In the genomic region with DNA sequence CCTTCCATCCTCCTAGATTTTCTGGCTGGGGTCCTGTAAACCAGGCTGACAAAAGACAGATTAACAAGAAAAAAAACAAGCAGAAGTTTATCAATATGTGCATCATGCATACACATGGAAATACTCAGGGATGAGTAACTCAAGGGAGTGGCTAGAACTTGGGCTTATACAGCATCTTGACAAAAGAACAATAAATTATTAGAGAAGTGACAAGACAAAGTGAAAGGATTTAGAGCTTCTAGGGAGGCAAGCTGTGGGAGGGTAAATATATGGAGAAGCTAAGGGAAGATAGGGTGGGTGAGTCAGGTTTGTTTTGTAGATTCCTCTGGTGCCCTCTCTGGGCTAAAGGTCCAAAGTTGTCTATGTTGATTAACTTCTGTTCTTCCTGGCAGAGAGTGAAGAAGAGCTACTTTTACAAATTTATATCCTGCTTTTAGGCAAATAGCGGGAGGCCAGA, we compare ENCODE assay signal across 1 cellular context.
TF ChIP-seq lines count a peak whose summit lies in the region.

No MANE protein-coding gene starts in this region.

TF ChIP-seq in GM23338, 12 proteins besides CTCF, POLR2A, EP300 and RAD21 (continued from another document):
- TF ChIP-seq NANOG (IDR thresholded peaks at IDR 0.05; ENCODE audit: borderline replicate concordance) = no peak
- TF ChIP-seq EZH2phosphoT487 (IDR thresholded peaks at IDR 0.05; ENCODE audit: unreplicated experiment) = no peak
- no peak for TF ChIP-seq JUNB (IDR thresholded peaks at IDR 0.05; ENCODE audit: unreplicated experiment)
- TF ChIP-seq POLR2AphosphoS5 (IDR thresholded peaks at IDR 0.05; ENCODE audit: low read depth) = no peak
- no peak for TF ChIP-seq ZNF114 (CRISPR knock-in tag; IDR thresholded peaks at IDR 0.05)
- TF ChIP-seq, protein P1, sequence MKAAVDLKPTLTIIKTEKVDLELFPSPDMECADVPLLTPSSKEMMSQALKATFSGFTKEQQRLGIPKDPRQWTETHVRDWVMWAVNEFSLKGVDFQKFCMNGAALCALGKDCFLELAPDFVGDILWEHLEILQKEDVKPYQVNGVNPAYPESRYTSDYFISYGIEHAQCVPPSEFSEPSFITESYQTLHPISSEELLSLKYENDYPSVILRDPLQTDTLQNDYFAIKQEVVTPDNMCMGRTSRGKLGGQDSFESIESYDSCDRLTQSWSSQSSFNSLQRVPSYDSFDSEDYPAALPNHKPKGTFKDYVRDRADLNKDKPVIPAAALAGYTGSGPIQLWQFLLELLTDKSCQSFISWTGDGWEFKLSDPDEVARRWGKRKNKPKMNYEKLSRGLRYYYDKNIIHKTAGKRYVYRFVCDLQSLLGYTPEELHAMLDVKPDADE (IDR thresholded peaks at IDR 0.05) = no peak
- no peak for TF ChIP-seq CREB1 (CRISPR knock-in tag; IDR thresholded peaks at IDR 0.05; ENCODE audit: low read depth)
- no peak for TF ChIP-seq STAT1 (IDR thresholded peaks at IDR 0.05; ENCODE audit: unreplicated experiment)
- TF ChIP-seq, protein P2, sequence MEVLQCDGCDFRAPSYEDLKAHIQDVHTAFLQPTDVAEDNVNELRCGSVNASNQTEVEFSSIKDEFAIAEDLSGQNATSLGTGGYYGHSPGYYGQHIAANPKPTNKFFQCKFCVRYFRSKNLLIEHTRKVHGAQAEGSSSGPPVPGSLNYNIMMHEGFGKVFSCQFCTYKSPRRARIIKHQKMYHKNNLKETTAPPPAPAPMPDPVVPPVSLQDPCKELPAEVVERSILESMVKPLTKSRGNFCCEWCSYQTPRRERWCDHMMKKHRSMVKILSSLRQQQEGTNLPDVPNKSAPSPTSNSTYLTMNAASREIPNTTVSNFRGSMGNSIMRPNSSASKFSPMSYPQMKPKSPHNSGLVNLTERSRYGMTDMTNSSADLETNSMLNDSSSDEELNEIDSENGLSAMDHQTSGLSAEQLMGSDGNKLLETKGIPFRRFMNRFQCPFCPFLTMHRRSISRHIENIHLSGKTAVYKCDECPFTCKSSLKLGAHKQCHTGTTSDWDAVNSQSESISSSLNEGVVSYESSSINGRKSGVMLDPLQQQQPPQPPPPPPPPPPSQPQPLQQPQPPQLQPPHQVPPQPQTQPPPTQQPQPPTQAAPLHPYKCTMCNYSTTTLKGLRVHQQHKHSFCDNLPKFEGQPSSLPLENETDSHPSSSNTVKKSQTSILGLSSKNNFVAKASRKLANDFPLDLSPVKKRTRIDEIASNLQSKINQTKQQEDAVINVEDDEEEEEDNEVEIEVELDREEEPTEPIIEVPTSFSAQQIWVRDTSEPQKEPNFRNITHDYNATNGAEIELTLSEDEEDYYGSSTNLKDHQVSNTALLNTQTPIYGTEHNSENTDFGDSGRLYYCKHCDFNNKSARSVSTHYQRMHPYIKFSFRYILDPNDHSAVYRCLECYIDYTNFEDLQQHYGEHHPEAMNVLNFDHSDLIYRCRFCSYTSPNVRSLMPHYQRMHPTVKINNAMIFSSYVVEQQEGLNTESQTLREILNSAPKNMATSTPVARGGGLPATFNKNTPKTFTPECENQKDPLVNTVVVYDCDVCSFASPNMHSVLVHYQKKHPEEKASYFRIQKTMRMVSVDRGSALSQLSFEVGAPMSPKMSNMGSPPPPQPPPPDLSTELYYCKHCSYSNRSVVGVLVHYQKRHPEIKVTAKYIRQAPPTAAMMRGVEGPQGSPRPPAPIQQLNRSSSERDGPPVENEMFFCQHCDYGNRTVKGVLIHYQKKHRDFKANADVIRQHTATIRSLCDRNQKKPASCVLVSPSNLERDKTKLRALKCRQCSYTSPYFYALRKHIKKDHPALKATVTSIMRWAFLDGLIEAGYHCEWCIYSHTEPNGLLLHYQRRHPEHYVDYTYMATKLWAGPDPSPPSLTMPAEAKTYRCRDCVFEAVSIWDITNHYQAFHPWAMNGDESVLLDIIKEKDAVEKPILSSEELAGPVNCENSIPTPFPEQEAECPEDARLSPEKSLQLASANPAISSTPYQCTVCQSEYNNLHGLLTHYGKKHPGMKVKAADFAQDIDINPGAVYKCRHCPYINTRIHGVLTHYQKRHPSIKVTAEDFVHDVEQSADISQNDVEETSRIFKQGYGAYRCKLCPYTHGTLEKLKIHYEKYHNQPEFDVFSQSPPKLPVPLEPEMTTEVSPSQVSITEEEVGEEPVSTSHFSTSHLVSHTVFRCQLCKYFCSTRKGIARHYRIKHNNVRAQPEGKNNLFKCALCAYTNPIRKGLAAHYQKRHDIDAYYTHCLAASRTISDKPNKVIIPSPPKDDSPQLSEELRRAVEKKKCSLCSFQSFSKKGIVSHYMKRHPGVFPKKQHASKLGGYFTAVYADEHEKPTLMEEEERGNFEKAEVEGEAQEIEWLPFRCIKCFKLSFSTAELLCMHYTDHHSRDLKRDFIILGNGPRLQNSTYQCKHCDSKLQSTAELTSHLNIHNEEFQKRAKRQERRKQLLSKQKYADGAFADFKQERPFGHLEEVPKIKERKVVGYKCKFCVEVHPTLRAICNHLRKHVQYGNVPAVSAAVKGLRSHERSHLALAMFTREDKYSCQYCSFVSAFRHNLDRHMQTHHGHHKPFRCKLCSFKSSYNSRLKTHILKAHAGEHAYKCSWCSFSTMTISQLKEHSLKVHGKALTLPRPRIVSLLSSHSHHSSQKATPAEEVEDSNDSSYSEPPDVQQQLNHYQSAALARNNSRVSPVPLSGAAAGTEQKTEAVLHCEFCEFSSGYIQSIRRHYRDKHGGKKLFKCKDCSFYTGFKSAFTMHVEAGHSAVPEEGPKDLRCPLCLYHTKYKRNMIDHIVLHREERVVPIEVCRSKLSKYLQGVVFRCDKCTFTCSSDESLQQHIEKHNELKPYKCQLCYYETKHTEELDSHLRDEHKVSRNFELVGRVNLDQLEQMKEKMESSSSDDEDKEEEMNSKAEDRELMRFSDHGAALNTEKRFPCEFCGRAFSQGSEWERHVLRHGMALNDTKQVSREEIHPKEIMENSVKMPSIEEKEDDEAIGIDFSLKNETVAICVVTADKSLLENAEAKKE (CRISPR knock-in tag; IDR thresholded peaks at IDR 0.05) = no peak
- no peak for TF ChIP-seq EZH2 (IDR thresholded peaks at IDR 0.05; ENCODE audit: low read depth, unreplicated experiment)
